ENCODE assay signal across 10 cellular contexts in the genomic region with DNA sequence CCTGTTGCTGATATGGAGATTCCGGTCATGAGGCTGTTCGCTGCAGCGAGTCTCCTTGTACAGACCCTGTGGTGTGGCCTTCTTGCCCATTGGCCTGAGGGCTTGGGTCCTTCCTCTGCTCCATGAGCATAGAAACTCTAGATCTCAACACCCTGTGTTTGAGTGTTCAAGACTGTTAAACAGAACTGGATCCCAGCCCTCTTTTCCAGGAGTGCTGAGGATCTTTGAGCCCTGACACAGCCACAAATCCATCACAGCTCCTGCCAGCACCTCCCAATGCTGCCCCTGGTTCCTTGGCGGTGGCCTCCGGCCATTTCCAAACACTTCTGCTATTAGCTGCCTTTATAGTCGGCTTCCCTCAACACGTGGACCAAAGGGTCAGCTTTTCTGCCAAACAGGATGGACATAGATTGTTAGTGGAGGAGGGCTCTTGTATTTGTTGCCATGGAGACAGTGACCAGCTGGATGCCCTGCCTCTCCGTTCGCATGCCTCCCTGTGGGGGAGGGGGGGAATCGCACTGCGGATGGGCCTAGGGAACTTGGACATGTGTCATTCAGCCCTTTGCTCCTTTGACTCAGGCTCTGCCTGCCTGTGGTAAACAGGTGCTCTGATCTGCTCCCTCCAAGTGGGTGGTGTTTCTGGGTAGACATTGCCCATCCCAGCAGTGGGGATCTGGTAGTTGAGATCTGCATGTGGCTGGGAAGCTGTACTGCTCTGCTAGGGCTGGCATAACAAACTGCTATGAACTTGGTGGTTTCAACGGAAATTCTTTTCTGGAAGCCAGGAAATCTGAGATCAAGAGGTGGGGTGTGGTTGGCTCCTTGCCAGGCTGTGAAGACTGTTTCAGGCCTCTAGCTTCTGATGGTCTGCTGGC. TPM values are rescaled to one million over a fixed set of nuclear protein-coding genes. Genes with fewer than 3 reads are reported as not detected.
A peak's percentile ranks its signal among the peaks of the same experiment; 100 is the strongest.
DNase-seq lines count a peak whose midpoint lies in the region; ATAC-seq and TF ChIP-seq lines count a peak whose summit lies in the region.
"Had no signal": no experiment of that assay in that cellular context is flagged by ENCODE, and none has a peak within 500 bp of the region (broad histone marks: within the 10 kb centered on the region; RNA-seq: fewer than 3 reads in every experiment).

No MANE protein-coding gene starts in this region.

- peaks cover 6% of the 10 kb centered on the region for H3K27me3 ChIP-seq in A673 (replicated peaks; ENCODE audit: insufficient read depth, low read depth, low read length, poor library complexity)

- DNase-seq in DMS79 treated with DMSO at 0.1 percent for 48 hours (lab: John Stamatoyannopoulos, UW): peak; percentile 54
- no peak for DNase-seq in DMS79 (lab: John Stamatoyannopoulos, UW)
- no peak for DNase-seq in T-helper 17 cell
- peak; percentile 40 for DNase-seq in fibroblast of the aortic adventitia (ENCODE audit: low read depth)
- peak; percentile 81 for DNase-seq in retina
- no peak for DNase-seq in A673 (ENCODE audit: low spot score)
- DNase-seq in activated effector memory CD4-positive, alpha-beta T cell treated with anti-CD3 and anti-CD28 coated beads, Interleukin-2, amount 50 U/mL, for 16 hours: no peak
- DNase-seq: hippocampal formation had no signal

- H3K4me1 ChIP-seq in A673 (ENCODE audit: insufficient read depth, low read length, poor library complexity, severe bottlenecking): no peaks in the 10 kb centered on the region
- H3K4me1 ChIP-seq: A549 had no signal

- H3K27ac Mint-ChIP-seq in T-helper 17 cell: peak overlapping the region; percentile 74
- H3K27ac Mint-ChIP-seq in stimulated activated memory B cell treated with anti-CD40 and anti-IgM and Interleukin-4, amounts not matched to agents 10 μg/mL and 1 μg/mL and 100 μg/mL, for 72 hours: no peak overlapping the region

- no peak overlapping the region for H3K4me3 Mint-ChIP-seq in T-helper 17 cell
- H3K4me3 Mint-ChIP-seq in stimulated activated memory B cell treated with anti-CD40 and anti-IgM and Interleukin-4, amounts not matched to agents 10 μg/mL and 1 μg/mL and 100 μg/mL, for 72 hours: no peak overlapping the region

- no peak overlapping the region for H3K4me3 ChIP-seq in fibroblast of the aortic adventitia (ENCODE audit: low read depth, low read length)
- H3K4me3 ChIP-seq in A673 (ENCODE audit: low read depth, low read length, poor library complexity, severe bottlenecking): no peak overlapping the region
- H3K4me3 ChIP-seq: A549 had no signal

- ATAC-seq in T-helper 17 cell: no peak
- ATAC-seq in stimulated activated memory B cell treated with anti-CD40 and anti-IgM and Interleukin-4, amounts not matched to agents 10 μg/mL and 1 μg/mL and 100 μg/mL, for 72 hours: no peak
- ATAC-seq: A549 had no signal

- H3K36me3 Mint-ChIP-seq in T-helper 17 cell (ENCODE audit: low read depth): peaks cover 2% of the 10 kb centered on the region
- H3K36me3 Mint-ChIP-seq in stimulated activated memory B cell treated with anti-CD40 and anti-IgM and Interleukin-4, amounts not matched to agents 10 μg/mL and 1 μg/mL and 100 μg/mL, for 72 hours: no peaks in the 10 kb centered on the region

- H3K9me3 ChIP-seq in T-helper 17 cell (ENCODE audit: control insufficient read depth, low read length, poor library complexity, severe bottlenecking) (no peaks in the 10 kb centered on the region), A673 (ENCODE audit: low read depth, low read length, poor library complexity, severe bottlenecking) (no peaks in the 10 kb centered on the region)
- H3K9me3 ChIP-seq: A549 had no signal

- no peaks in the 10 kb centered on the region for H3K27me3 Mint-ChIP-seq in T-helper 17 cell
- peaks cover 17% of the 10 kb centered on the region for H3K27me3 Mint-ChIP-seq in stimulated activated memory B cell treated with anti-CD40 and anti-IgM and Interleukin-4, amounts not matched to agents 10 μg/mL and 1 μg/mL and 100 μg/mL, for 72 hours

- no peaks in the 10 kb centered on the region for H3K9me3 Mint-ChIP-seq in stimulated activated memory B cell treated with anti-CD40 and anti-IgM and Interleukin-4, amounts not matched to agents 10 μg/mL and 1 μg/mL and 100 μg/mL, for 72 hours

- no TSS peak for BruUV-seq in A673 (replicated peaks; lab: Mats Ljungman, UMichigan)

- H3K4me1 Mint-ChIP-seq in T-helper 17 cell: peaks cover 17% of the 10 kb centered on the region
- peaks cover 9% of the 10 kb centered on the region for H3K4me1 Mint-ChIP-seq in stimulated activated memory B cell treated with anti-CD40 and anti-IgM and Interleukin-4, amounts not matched to agents 10 μg/mL and 1 μg/mL and 100 μg/mL, for 72 hours

- no peaks in the 10 kb centered on the region for H3K36me3 ChIP-seq in A673 (ENCODE audit: insufficient read depth, low read length, poor library complexity, severe bottlenecking)

- H3K27ac ChIP-seq in A673 (ENCODE audit: low read depth, low read length, poor library complexity, severe bottlenecking): no peak overlapping the region
- H3K27ac ChIP-seq: A549 had no signal

- intact Hi-C loops in A673 (cut with micrococcal nuclease; ENCODE audit: unreplicated experiment): no loop called here

- TF ChIP-seq CTCF in fibroblast of the aortic adventitia (IDR thresholded peaks at IDR 0.05; ENCODE audit: insufficient read depth, low read length): no peak
- no peak for TF ChIP-seq CTCF in A673 (conservative IDR thresholded peaks at IDR 0.05; ENCODE audit: low read depth, low read length)

- POLR2A ChIA-PET in A673 (lab: Charles Lee; ENCODE audit: low non-redundant PET): interaction anchor here (0.6 kb wide), 1 partner anchor 12 kb away, joined by 3 read pairs; no protein-coding TSS in a partner anchor

- CTCF ChIA-PET in A673 (lab: Charles Lee): no interaction called here

RNA-seq across cellular contexts. Expression of a gene that starts 6.9 kb away (rescaled TPM):
- total RNA-seq in T-helper 17 cell (100 to 1,000 TPM; 268 to 366 TPM), fibroblast of the aortic adventitia (ENCODE audit: low replicate concordance) (75.7 and 228 TPM in 2 replicates), A673 (2021) (196 and 227 TPM in 2 replicates)

Comparison
In these comparisons a context has a peak if more than half of its experiments do, and no peak if none do; other contexts are left out.
1. DNase-seq: peak in DMS79 treated with DMSO at 0.1 percent for 48 hours (single experiment), fibroblast of the aortic adventitia (single experiment) and retina (single experiment); none in DMS79 (single experiment), T-helper 17 cell (0 of 3), A673 (single experiment) and activated effector memory CD4-positive, alpha-beta T cell treated with anti-CD3 and anti-CD28 coated beads, Interleukin-2, amount 50 U/mL, for 16 hours (single experiment).